ENCODE assay signal across 13 cellular contexts in genomic region chr15:27670481-27670880, GRCh38.
DNase-seq lines count a peak whose midpoint lies in the region; ATAC-seq and TF ChIP-seq lines count a peak whose summit lies in the region.
"Had no signal": no experiment of that assay in that cellular context is flagged by ENCODE, and none has a peak within 500 bp of the region (broad histone marks: within the 10 kb centered on the region; RNA-seq: fewer than 3 reads in every experiment).

No MANE protein-coding gene starts in this region.

- DNase-seq in SHP77 (lab: John Stamatoyannopoulos, UW): peak; percentile 3 to 31
- no peak for DNase-seq in SHP77 treated with DMSO at 0.1 percent for 48 hours (lab: John Stamatoyannopoulos, UW)
- peak; percentile 95 for DNase-seq in NCI-H69 (lab: John Stamatoyannopoulos, UW)
- peak; percentile 60 for DNase-seq in testis
- DNase-seq in stimulated activated CD8-positive, alpha-beta memory T cell treated with anti-CD3 and anti-CD28 coated beads, Interleukin-4, amount 100 ng/mL, for 48 hours: no peak
- DNase-seq in smooth muscle cell (lab: John Stamatoyannopoulos, UW; ENCODE audit: unreplicated experiment): no peak
- DNase-seq: GOT3, NCI-H1048, SK-N-SH, T-helper 1 cell had no signal

- peak overlapping the region in 3 of 5 experiments; percentile 16 to 58 (median 44) for H3K27ac Mint-ChIP-seq in brain

- H3K27ac ChIP-seq in testis (no peak overlapping the region), smooth muscle cell (ENCODE audit: low read depth) (no peak overlapping the region)
- H3K27ac ChIP-seq: A549 had no signal

- no peak overlapping the region for H3K4me3 Mint-ChIP-seq in brain

- H3K36me3 Mint-ChIP-seq in brain: no peaks in the 10 kb centered on the region

- no peak overlapping the region for H3K4me2 ChIP-seq in smooth muscle cell
- H3K4me2 ChIP-seq: A549, SK-N-SH had no signal

- no peak for ATAC-seq in HG03442 (IDR thresholded peaks at IDR 0.05; ENCODE audit: unreplicated experiment)
- ATAC-seq: A549 had no signal

- no peak for TF ChIP-seq CTCF in brain (conservative IDR thresholded peaks at IDR 0.05)
- TF ChIP-seq CTCF in testis (IDR thresholded peaks at IDR 0.05): no peak
- no peak for TF ChIP-seq CTCF in smooth muscle cell (IDR thresholded peaks at IDR 0.05; ENCODE audit: borderline replicate concordance, insufficient read depth, poor library complexity, severe bottlenecking)

- H4K20me1 ChIP-seq in smooth muscle cell (ENCODE audit: low read depth): no peaks in the 10 kb centered on the region

- no peak overlapping the region for H2AFZ ChIP-seq in smooth muscle cell (ENCODE audit: low read depth)

- H3K27me3 Mint-ChIP-seq in brain: peaks cover 2% of the 10 kb centered on the region

- H3K4me1 Mint-ChIP-seq in brain: peaks cover 34% of the 10 kb centered on the region

- no peak for TF ChIP-seq POLR2A in testis (IDR thresholded peaks at IDR 0.05)

- H3K36me3 ChIP-seq in testis (ENCODE audit: low read depth, missing control alignments) (no peaks in the 10 kb centered on the region), smooth muscle cell (ENCODE audit: low read depth) (no peaks in the 10 kb centered on the region)

- H3K9ac ChIP-seq in smooth muscle cell (ENCODE audit: low read depth): no peak overlapping the region
- H3K9ac ChIP-seq: SK-N-SH had no signal

- H3K4me1 ChIP-seq in testis: no peaks in the 10 kb centered on the region
- H3K4me1 ChIP-seq in smooth muscle cell (ENCODE audit: low read depth): peaks cover under 1% of the 10 kb centered on the region
- H3K4me1 ChIP-seq: A549 had no signal

- WGBS in testis, 2 donors: 33 to 46% methylated on average over 7 of the region's 7 CpGs
- WGBS in smooth muscle cell (ENCODE audit: low lambda C conversion rate): 69% methylated on average over 7 of the region's 7 CpGs

- H3K9me3 Mint-ChIP-seq in brain: peaks cover 0 to 6% (median 0%) of the 10 kb centered on the region in 5 experiments

- H3K9me3 ChIP-seq in testis (no peaks in the 10 kb centered on the region), smooth muscle cell (replicated peaks; ENCODE audit: low read depth) (no peaks in the 10 kb centered on the region)
- H3K9me3 ChIP-seq: A549, SK-N-SH had no signal

- H3K4me3 ChIP-seq in testis: no peak overlapping the region
- no peak overlapping the region for H3K4me3 ChIP-seq in smooth muscle cell
- H3K4me3 ChIP-seq: A549 had no signal

- H3K27me3 ChIP-seq in testis: no peaks in the 10 kb centered on the region
- no peaks in the 10 kb centered on the region for H3K27me3 ChIP-seq in smooth muscle cell (ENCODE audit: low read depth)

- intact Hi-C loops in testis (cut with DNase I; ENCODE audit: low total_unique reads): no loop called here

- H3K79me2 ChIP-seq in smooth muscle cell (ENCODE audit: low read depth): no peaks in the 10 kb centered on the region

- H3F3A ChIP-seq in smooth muscle cell (ENCODE audit: low read depth): no peaks in the 10 kb centered on the region

Comparison
In these comparisons a context has a peak if more than half of its experiments do, and no peak if none do; other contexts are left out.
1. DNase-seq: peak in SHP77 (2 of 2), NCI-H69 (single experiment) and testis (single experiment); none in SHP77 treated with DMSO at 0.1 percent for 48 hours (single experiment), stimulated activated CD8-positive, alpha-beta memory T cell treated with anti-CD3 and anti-CD28 coated beads, Interleukin-4, amount 100 ng/mL, for 48 hours (single experiment) and smooth muscle cell (single experiment).